In genomic region chr2:33395660-33396249, GRCh38 we compare ENCODE assay signal across 8 cellular contexts.
A peak's percentile ranks its signal among the peaks of the same experiment; 100 is the strongest.
DNase-seq lines count a peak whose midpoint lies in the region; ATAC-seq, FAIRE-seq and TF ChIP-seq lines count a peak whose summit lies in the region.

No MANE protein-coding gene starts in this region.

- no peak for TF ChIP-seq EP300 in A549 (IDR thresholded peaks at IDR 0.05)

- H3K27ac ChIP-seq in A549: no peak overlapping the region

- TF ChIP-seq RAD21 in A549 (conservative IDR thresholded peaks at IDR 0.05 in 1 of 2, IDR thresholded peaks at IDR 0.05 in 1 of 2): peak; percentile 71 to 80

- H3K9me3 ChIP-seq in A549: no peaks in the 10 kb centered on the region

- H3K4me3 ChIP-seq in A549: no peak overlapping the region

- peak; percentile 26 to 78 for DNase-seq in A549 (ENCODE audit: low read depth in 1 of 2, low spot score in 1 of 2)
- DNase-seq in NCI-H748 (lab: John Stamatoyannopoulos, UW; ENCODE audit: unreplicated experiment): peak; percentile 7
- peak; percentile 73 to 74 for DNase-seq in activated T-cell treated with anti-CD3 and anti-CD28 coated beads, Interleukin-2, amount 50 U/mL, for 48 hours
- no peak for DNase-seq in left cardiac atrium
- peak; percentile 5 to 28 for DNase-seq in stimulated activated CD4-positive, alpha-beta T cell treated with anti-CD3 and anti-CD28 coated beads, Interleukin-1b, Interleukin-23, amount 100 ng/mL, for 4 hours (ENCODE audit: low read depth in 2 of 2)
- DNase-seq in HuH-7.5 (ENCODE audit: low spot score): no peak

- POLR2A ChIA-PET in A549 (lab: Yijun Ruan, JAX): no interaction called here

- TF ChIP-seq POLR2A in A549 (IDR thresholded peaks at IDR 0.05; ENCODE audit: low read length): no peak

- H3K4me2 ChIP-seq in A549: no peak overlapping the region

- ATAC-seq in A549 (peak; percentile 62 to 85; a peak in 3 of 6 replicates), left cardiac atrium (peak; percentile 21 to 49), GM19463 (IDR thresholded peaks at IDR 0.05; ENCODE audit: unreplicated experiment) (no peak)

- CTCF ChIA-PET in A549 (lab: Yijun Ruan, JAX): interaction anchor here (0.6 to 2.6 kb wide), 18 partner anchors 10 to 847 kb away, joined by 3 to 14 read pairs (median 3); no protein-coding TSS in a partner anchor

- peaks cover 5% of the 10 kb centered on the region; the same call in 1 of the 3 replicates for H3K4me1 ChIP-seq in A549

- peak; percentile 62 for TF ChIP-seq CTCF in A549 (IDR thresholded peaks at IDR 0.05)
- TF ChIP-seq CTCF in GM12873 (IDR thresholded peaks at IDR 0.05; ENCODE audit: insufficient read depth, low read depth, low read length, missing control alignments): peak; percentile 61

- no peak for FAIRE-seq in A549 (lab: Jason Lieb, UNC)

- intact Hi-C loops in left cardiac atrium (cut with DNase I): no loop called here

TF ChIP-seq in A549, 52 proteins besides CTCF, POLR2A, EP300 and RAD21:
- TF ChIP-seq RARB (CRISPR knock-in tag; IDR thresholded peaks at IDR 0.05) (no peak), SMC3 (IDR thresholded peaks at IDR 0.05) (peak; percentile 53)
TF ChIP-seq in A549: peak in this region for 1.

Comparison
In these comparisons a context has a peak if more than half of its experiments do, and no peak if none do; other contexts are left out.
1. DNase-seq: peak in A549 (2 of 2), NCI-H748 (single experiment), activated T-cell treated with anti-CD3 and anti-CD28 coated beads, Interleukin-2, amount 50 U/mL, for 48 hours (2 of 2) and stimulated activated CD4-positive, alpha-beta T cell treated with anti-CD3 and anti-CD28 coated beads, Interleukin-1b, Interleukin-23, amount 100 ng/mL, for 4 hours (2 of 2); none in left cardiac atrium (single experiment) and HuH-7.5 (single experiment).